1 cellular context compared by ENCODE assay signal in genomic region chr3:186095584-186096061, GRCh38.
TF ChIP-seq lines count a peak whose summit lies in the region.

No MANE protein-coding gene starts in this region.

TF ChIP-seq in HepG2, 621 proteins besides CTCF, POLR2A, EP300 and RAD21 (continues in another document):
- peak; percentile 42; the same call in 1 of the 2 replicates for TF ChIP-seq ZNF652 (CRISPR knock-in tag; IDR thresholded peaks at IDR 0.05; ENCODE audit: borderline replicate concordance, low read depth)
- peak; percentile 95 for TF ChIP-seq ESRRA (CRISPR knock-in tag; IDR thresholded peaks at IDR 0.05; ENCODE audit: low read depth)
- TF ChIP-seq, protein P1, sequence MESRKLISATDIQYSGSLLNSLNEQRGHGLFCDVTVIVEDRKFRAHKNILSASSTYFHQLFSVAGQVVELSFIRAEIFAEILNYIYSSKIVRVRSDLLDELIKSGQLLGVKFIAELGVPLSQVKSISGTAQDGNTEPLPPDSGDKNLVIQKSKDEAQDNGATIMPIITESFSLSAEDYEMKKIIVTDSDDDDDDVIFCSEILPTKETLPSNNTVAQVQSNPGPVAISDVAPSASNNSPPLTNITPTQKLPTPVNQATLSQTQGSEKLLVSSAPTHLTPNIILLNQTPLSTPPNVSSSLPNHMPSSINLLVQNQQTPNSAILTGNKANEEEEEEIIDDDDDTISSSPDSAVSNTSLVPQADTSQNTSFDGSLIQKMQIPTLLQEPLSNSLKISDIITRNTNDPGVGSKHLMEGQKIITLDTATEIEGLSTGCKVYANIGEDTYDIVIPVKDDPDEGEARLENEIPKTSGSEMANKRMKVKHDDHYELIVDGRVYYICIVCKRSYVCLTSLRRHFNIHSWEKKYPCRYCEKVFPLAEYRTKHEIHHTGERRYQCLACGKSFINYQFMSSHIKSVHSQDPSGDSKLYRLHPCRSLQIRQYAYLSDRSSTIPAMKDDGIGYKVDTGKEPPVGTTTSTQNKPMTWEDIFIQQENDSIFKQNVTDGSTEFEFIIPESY (CRISPR knock-in tag; IDR thresholded peaks at IDR 0.05): peak; percentile 81
- 0 out of 2 replicates have a peak, but pooled peaks have one; percentile 32 for TF ChIP-seq RCOR2 (CRISPR knock-in tag; IDR thresholded peaks at IDR 0.05)
- TF ChIP-seq SOX6 (IDR thresholded peaks at IDR 0.05): no peak
- peak; percentile 44; the same call in 1 of the 2 replicates for TF ChIP-seq SOX6 (CRISPR knock-in tag; IDR thresholded peaks at IDR 0.05)
- TF ChIP-seq GPN1 (CRISPR knock-in tag; IDR thresholded peaks at IDR 0.05; ENCODE audit: borderline replicate concordance): no peak
- peak; percentile 58 for TF ChIP-seq PAXIP1 (CRISPR knock-in tag; conservative IDR thresholded peaks at IDR 0.05)
- TF ChIP-seq, protein P2, sequence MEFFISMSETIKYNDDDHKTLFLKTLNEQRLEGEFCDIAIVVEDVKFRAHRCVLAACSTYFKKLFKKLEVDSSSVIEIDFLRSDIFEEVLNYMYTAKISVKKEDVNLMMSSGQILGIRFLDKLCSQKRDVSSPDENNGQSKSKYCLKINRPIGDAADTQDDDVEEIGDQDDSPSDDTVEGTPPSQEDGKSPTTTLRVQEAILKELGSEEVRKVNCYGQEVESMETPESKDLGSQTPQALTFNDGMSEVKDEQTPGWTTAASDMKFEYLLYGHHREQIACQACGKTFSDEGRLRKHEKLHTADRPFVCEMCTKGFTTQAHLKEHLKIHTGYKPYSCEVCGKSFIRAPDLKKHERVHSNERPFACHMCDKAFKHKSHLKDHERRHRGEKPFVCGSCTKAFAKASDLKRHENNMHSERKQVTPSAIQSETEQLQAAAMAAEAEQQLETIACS (CRISPR knock-in tag; IDR thresholded peaks at IDR 0.05): no peak
- TF ChIP-seq ZNF224 (CRISPR knock-in tag; IDR thresholded peaks at IDR 0.05): no peak
- 0 out of 2 replicates have a peak, but pooled peaks have one; percentile 29 for TF ChIP-seq ZGPAT (CRISPR knock-in tag; IDR thresholded peaks at IDR 0.05)
- TF ChIP-seq GATAD2A (CRISPR knock-in tag; IDR thresholded peaks at IDR 0.05): peak; percentile 39
- TF ChIP-seq, protein P3, sequence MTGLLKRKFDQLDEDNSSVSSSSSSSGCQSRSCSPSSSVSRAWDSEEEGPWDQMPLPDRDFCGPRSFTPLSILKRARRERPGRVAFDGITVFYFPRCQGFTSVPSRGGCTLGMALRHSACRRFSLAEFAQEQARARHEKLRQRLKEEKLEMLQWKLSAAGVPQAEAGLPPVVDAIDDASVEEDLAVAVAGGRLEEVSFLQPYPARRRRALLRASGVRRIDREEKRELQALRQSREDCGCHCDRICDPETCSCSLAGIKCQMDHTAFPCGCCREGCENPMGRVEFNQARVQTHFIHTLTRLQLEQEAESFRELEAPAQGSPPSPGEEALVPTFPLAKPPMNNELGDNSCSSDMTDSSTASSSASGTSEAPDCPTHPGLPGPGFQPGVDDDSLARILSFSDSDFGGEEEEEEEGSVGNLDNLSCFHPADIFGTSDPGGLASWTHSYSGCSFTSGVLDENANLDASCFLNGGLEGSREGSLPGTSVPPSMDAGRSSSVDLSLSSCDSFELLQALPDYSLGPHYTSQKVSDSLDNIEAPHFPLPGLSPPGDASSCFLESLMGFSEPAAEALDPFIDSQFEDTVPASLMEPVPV (CRISPR knock-in tag; IDR thresholded peaks at IDR 0.05): no peak
- no peak for TF ChIP-seq DMAP1 (CRISPR knock-in tag; IDR thresholded peaks at IDR 0.05)
- no peak for TF ChIP-seq CC2D1A (CRISPR knock-in tag; IDR thresholded peaks at IDR 0.05)
- TF ChIP-seq, protein P4, sequence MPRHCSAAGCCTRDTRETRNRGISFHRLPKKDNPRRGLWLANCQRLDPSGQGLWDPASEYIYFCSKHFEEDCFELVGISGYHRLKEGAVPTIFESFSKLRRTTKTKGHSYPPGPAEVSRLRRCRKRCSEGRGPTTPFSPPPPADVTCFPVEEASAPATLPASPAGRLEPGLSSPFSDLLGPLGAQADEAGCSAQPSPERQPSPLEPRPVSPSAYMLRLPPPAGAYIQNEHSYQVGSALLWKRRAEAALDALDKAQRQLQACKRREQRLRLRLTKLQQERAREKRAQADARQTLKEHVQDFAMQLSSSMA (CRISPR knock-in tag; IDR thresholded peaks at IDR 0.05): no peak
- 0 out of 2 replicates have a peak, but pooled peaks have one; percentile 16 for TF ChIP-seq NCOR1 (IDR thresholded peaks at IDR 0.05; ENCODE audit: borderline replicate concordance, low read length)
- peak; percentile 11; the same call in 1 of the 2 replicates for TF ChIP-seq SALL1 (CRISPR knock-in tag; IDR thresholded peaks at IDR 0.05)
- TF ChIP-seq, protein P5, sequence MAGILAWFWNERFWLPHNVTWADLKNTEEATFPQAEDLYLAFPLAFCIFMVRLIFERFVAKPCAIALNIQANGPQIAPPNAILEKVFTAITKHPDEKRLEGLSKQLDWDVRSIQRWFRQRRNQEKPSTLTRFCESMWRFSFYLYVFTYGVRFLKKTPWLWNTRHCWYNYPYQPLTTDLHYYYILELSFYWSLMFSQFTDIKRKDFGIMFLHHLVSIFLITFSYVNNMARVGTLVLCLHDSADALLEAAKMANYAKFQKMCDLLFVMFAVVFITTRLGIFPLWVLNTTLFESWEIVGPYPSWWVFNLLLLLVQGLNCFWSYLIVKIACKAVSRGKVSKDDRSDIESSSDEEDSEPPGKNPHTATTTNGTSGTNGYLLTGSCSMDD (CRISPR knock-in tag; IDR thresholded peaks at IDR 0.05): no peak
- TF ChIP-seq KDM4B (CRISPR knock-in tag; IDR thresholded peaks at IDR 0.05): no peak
- TF ChIP-seq PTBP1 (IDR thresholded peaks at IDR 0.05; ENCODE audit: low read depth, low read length, poor library complexity, severe bottlenecking): no peak
- no peak for TF ChIP-seq MTA3 (CRISPR knock-in tag; IDR thresholded peaks at IDR 0.05)
- TF ChIP-seq, protein P6, sequence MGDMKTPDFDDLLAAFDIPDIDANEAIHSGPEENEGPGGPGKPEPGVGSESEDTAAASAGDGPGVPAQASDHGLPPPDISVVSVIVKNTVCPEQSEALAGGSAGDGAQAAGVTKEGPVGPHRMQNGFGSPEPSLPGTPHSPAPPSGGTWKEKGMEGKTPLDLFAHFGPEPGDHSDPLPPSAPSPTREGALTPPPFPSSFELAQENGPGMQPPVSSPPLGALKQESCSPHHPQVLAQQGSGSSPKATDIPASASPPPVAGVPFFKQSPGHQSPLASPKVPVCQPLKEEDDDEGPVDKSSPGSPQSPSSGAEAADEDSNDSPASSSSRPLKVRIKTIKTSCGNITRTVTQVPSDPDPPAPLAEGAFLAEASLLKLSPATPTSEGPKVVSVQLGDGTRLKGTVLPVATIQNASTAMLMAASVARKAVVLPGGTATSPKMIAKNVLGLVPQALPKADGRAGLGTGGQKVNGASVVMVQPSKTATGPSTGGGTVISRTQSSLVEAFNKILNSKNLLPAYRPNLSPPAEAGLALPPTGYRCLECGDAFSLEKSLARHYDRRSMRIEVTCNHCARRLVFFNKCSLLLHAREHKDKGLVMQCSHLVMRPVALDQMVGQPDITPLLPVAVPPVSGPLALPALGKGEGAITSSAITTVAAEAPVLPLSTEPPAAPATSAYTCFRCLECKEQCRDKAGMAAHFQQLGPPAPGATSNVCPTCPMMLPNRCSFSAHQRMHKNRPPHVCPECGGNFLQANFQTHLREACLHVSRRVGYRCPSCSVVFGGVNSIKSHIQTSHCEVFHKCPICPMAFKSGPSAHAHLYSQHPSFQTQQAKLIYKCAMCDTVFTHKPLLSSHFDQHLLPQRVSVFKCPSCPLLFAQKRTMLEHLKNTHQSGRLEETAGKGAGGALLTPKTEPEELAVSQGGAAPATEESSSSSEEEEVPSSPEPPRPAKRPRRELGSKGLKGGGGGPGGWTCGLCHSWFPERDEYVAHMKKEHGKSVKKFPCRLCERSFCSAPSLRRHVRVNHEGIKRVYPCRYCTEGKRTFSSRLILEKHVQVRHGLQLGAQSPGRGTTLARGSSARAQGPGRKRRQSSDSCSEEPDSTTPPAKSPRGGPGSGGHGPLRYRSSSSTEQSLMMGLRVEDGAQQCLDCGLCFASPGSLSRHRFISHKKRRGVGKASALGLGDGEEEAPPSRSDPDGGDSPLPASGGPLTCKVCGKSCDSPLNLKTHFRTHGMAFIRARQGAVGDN (CRISPR knock-in tag; IDR thresholded peaks at IDR 0.05): peak; percentile 66
- no peak for TF ChIP-seq ZNF83 (CRISPR knock-in tag; IDR thresholded peaks at IDR 0.05; ENCODE audit: borderline replicate concordance)
- TF ChIP-seq ZNF841 (CRISPR knock-in tag; IDR thresholded peaks at IDR 0.05; ENCODE audit: borderline replicate concordance): no peak
- 0 out of 2 replicates have a peak, but pooled peaks have one; percentile 22 for TF ChIP-seq BCL6 (CRISPR knock-in tag; IDR thresholded peaks at IDR 0.05)
- TF ChIP-seq ELF3 (CRISPR knock-in tag; IDR thresholded peaks at IDR 0.05): peak; percentile 78
- TF ChIP-seq SRY (CRISPR knock-in tag; IDR thresholded peaks at IDR 0.05): no peak
- TF ChIP-seq ZBTB8A (CRISPR knock-in tag; IDR thresholded peaks at IDR 0.05; ENCODE audit: borderline replicate concordance, low read depth): no peak
- TF ChIP-seq, protein P7, sequence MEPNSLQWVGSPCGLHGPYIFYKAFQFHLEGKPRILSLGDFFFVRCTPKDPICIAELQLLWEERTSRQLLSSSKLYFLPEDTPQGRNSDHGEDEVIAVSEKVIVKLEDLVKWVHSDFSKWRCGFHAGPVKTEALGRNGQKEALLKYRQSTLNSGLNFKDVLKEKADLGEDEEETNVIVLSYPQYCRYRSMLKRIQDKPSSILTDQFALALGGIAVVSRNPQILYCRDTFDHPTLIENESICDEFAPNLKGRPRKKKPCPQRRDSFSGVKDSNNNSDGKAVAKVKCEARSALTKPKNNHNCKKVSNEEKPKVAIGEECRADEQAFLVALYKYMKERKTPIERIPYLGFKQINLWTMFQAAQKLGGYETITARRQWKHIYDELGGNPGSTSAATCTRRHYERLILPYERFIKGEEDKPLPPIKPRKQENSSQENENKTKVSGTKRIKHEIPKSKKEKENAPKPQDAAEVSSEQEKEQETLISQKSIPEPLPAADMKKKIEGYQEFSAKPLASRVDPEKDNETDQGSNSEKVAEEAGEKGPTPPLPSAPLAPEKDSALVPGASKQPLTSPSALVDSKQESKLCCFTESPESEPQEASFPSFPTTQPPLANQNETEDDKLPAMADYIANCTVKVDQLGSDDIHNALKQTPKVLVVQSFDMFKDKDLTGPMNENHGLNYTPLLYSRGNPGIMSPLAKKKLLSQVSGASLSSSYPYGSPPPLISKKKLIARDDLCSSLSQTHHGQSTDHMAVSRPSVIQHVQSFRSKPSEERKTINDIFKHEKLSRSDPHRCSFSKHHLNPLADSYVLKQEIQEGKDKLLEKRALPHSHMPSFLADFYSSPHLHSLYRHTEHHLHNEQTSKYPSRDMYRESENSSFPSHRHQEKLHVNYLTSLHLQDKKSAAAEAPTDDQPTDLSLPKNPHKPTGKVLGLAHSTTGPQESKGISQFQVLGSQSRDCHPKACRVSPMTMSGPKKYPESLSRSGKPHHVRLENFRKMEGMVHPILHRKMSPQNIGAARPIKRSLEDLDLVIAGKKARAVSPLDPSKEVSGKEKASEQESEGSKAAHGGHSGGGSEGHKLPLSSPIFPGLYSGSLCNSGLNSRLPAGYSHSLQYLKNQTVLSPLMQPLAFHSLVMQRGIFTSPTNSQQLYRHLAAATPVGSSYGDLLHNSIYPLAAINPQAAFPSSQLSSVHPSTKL (CRISPR knock-in tag; IDR thresholded peaks at IDR 0.05): peak; percentile 24; the same call in 1 of the 2 replicates
- no peak for TF ChIP-seq FOXA1 (IDR thresholded peaks at IDR 0.05)
- TF ChIP-seq FOXA1 (CRISPR knock-in tag; IDR thresholded peaks at IDR 0.05): no peak
- TF ChIP-seq, protein P8, sequence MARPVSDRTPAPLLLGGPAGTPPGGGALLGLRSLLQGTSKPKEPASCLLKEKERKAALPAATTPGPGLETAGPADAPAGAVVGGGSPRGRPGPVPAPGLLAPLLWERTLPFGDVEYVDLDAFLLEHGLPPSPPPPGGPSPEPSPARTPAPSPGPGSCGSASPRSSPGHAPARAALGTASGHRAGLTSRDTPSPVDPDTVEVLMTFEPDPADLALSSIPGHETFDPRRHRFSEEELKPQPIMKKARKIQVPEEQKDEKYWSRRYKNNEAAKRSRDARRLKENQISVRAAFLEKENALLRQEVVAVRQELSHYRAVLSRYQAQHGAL (CRISPR knock-in tag; IDR thresholded peaks at IDR 0.05; ENCODE audit: not compliant biosample characterization): no peak
- TF ChIP-seq, protein P9, sequence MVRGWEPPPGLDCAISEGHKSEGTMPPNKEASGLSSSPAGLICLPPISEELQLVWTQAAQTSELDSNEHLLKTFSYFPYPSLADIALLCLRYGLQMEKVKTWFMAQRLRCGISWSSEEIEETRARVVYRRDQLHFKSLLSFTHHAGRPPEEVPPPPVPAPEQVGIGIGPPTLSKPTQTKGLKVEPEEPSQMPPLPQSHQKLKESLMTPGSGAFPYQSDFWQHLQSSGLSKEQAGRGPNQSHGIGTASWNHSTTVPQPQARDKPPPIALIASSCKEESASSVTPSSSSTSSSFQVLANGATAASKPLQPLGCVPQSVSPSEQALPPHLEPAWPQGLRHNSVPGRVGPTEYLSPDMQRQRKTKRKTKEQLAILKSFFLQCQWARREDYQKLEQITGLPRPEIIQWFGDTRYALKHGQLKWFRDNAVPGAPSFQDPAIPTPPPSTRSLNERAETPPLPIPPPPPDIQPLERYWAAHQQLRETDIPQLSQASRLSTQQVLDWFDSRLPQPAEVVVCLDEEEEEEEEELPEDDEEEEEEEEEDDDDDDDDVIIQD (CRISPR knock-in tag; IDR thresholded peaks at IDR 0.05; ENCODE audit: low read depth): 0 out of 2 replicates have a peak, but pooled peaks have one; percentile 19
- TF ChIP-seq WIZ (CRISPR knock-in tag; IDR thresholded peaks at IDR 0.05): no peak
